In genomic region chr7:23336799-23337283, GRCh38 we compare ENCODE assay signal across 1 cellular context.
TF ChIP-seq lines count a peak whose summit lies in the region.

No MANE protein-coding gene starts in this region.

TF ChIP-seq in HepG2, 621 proteins besides CTCF, POLR2A, EP300 and RAD21 (continued from another document and continues in another):
- TF ChIP-seq HNF1B (CRISPR knock-in tag; IDR thresholded peaks at IDR 0.05) (no peak), ZNF614 (CRISPR knock-in tag; IDR thresholded peaks at IDR 0.05; ENCODE audit: borderline replicate concordance) (0 out of 2 replicates have a peak, but pooled peaks have one; percentile 16), KAT8 (CRISPR knock-in tag; IDR thresholded peaks at IDR 0.05) (peak; percentile 27; the same call in 1 of the 2 replicates), HOXA3 (CRISPR knock-in tag; IDR thresholded peaks at IDR 0.05) (peak; percentile 46; the same call in 1 of the 2 replicates), ZNF652 (CRISPR knock-in tag; IDR thresholded peaks at IDR 0.05; ENCODE audit: borderline replicate concordance, low read depth) (peak; percentile 53; the same call in 1 of the 2 replicates), KMT2B (CRISPR knock-in tag; IDR thresholded peaks at IDR 0.05) (no peak), SP1 (IDR thresholded peaks at IDR 0.05) (no peak), SP1 (CRISPR knock-in tag; IDR thresholded peaks at IDR 0.05) (no peak), ARID4A (CRISPR knock-in tag; IDR thresholded peaks at IDR 0.05; ENCODE audit: borderline replicate concordance) (peak; percentile 31; the same call in 1 of the 2 replicates), MED1 (CRISPR knock-in tag; IDR thresholded peaks at IDR 0.05) (peak; percentile 41; the same call in 1 of the 2 replicates), MATR3 (CRISPR knock-in tag; IDR thresholded peaks at IDR 0.05) (no peak), PAX8 (CRISPR knock-in tag; IDR thresholded peaks at IDR 0.05; ENCODE audit: borderline replicate concordance) (no peak), CREB1 (IDR thresholded peaks at IDR 0.05) (no peak), CREB1 (CRISPR knock-in tag; IDR thresholded peaks at IDR 0.05) (peak; percentile 60), NONO (IDR thresholded peaks at IDR 0.05) (no peak), NONO (CRISPR knock-in tag; conservative IDR thresholded peaks at IDR 0.05) (no peak), ZNF275 (CRISPR knock-in tag; IDR thresholded peaks at IDR 0.05; ENCODE audit: borderline replicate concordance) (no peak), ZBTB2 (CRISPR knock-in tag; IDR thresholded peaks at IDR 0.05; ENCODE audit: low read depth) (no peak), SP4 (CRISPR knock-in tag; IDR thresholded peaks at IDR 0.05) (no peak), ZNF251 (CRISPR knock-in tag; IDR thresholded peaks at IDR 0.05) (no peak), CBX5 (CRISPR knock-in tag; IDR thresholded peaks at IDR 0.05; ENCODE audit: borderline replicate concordance) (peak; percentile 32; the same call in 1 of the 2 replicates), FOSL2 (CRISPR knock-in tag; IDR thresholded peaks at IDR 0.05) (peak; percentile 68), SIX1 (CRISPR knock-in tag; IDR thresholded peaks at IDR 0.05; ENCODE audit: borderline replicate concordance) (peak; percentile 21; the same call in 1 of the 2 replicates), ZMYM3 (CRISPR knock-in tag; IDR thresholded peaks at IDR 0.05) (peak; percentile 74; the same call in 1 of the 2 replicates), RCOR2 (CRISPR knock-in tag; IDR thresholded peaks at IDR 0.05) (peak; percentile 78), ZNF354B (CRISPR knock-in tag; IDR thresholded peaks at IDR 0.05) (no peak), ZNF75D (CRISPR knock-in tag; IDR thresholded peaks at IDR 0.05; ENCODE audit: borderline replicate concordance) (no peak), CREM (IDR thresholded peaks at IDR 0.05) (peak; percentile 49; the same call in 1 of the 2 replicates), CREM (CRISPR knock-in tag; IDR thresholded peaks at IDR 0.05) (no peak), ZNF784 (CRISPR knock-in tag; IDR thresholded peaks at IDR 0.05; ENCODE audit: borderline replicate concordance) (no peak), NFIC (IDR thresholded peaks at IDR 0.05; ENCODE audit: low read length) (peak; percentile 86), SOX5 (CRISPR knock-in tag; IDR thresholded peaks at IDR 0.05; ENCODE audit: borderline replicate concordance) (peak; percentile 72; the same call in 1 of the 2 replicates), SIN3A (IDR thresholded peaks at IDR 0.05; ENCODE audit: borderline replicate concordance, low read depth, low read length) (no peak), ZMYM4 (CRISPR knock-in tag; IDR thresholded peaks at IDR 0.05) (peak; percentile 52; the same call in 1 of the 2 replicates), CEBPB (IDR thresholded peaks at IDR 0.05; ENCODE audit: borderline replicate concordance, low read depth, low read length) (peak; percentile 88), BRCA1 (CRISPR knock-in tag; IDR thresholded peaks at IDR 0.05) (no peak), ZBTB26 (CRISPR knock-in tag; IDR thresholded peaks at IDR 0.05; ENCODE audit: borderline replicate concordance) (no peak), TBX3 (IDR thresholded peaks at IDR 0.05; ENCODE audit: borderline replicate concordance) (no peak), ERF (CRISPR knock-in tag; IDR thresholded peaks at IDR 0.05) (0 out of 2 replicates have a peak, but pooled peaks have one; percentile 16), FOXJ3 (CRISPR knock-in tag; IDR thresholded peaks at IDR 0.05; ENCODE audit: borderline replicate concordance) (no peak; the same call in 1 of the 2 replicates), FOXA1 (IDR thresholded peaks at IDR 0.05) (no peak), FOXA1 (CRISPR knock-in tag; IDR thresholded peaks at IDR 0.05) (peak; percentile 20; the same call in 1 of the 2 replicates), HBP1 (CRISPR knock-in tag; IDR thresholded peaks at IDR 0.05; ENCODE audit: low read depth) (no peak), ZBTB7A (CRISPR knock-in tag; IDR thresholded peaks at IDR 0.05) (no peak), PAXIP1 (CRISPR knock-in tag; conservative IDR thresholded peaks at IDR 0.05) (peak; percentile 79), GMEB1 (CRISPR knock-in tag; IDR thresholded peaks at IDR 0.05; ENCODE audit: borderline replicate concordance) (no peak), ZNF777 (CRISPR knock-in tag; IDR thresholded peaks at IDR 0.05) (no peak), KAT2B (IDR thresholded peaks at IDR 0.05; ENCODE audit: borderline replicate concordance, low read depth, low read length) (no peak), RXRA (CRISPR knock-in tag; IDR thresholded peaks at IDR 0.05) (peak; percentile 20; the same call in 1 of the 2 replicates), FIP1L1 (IDR thresholded peaks at IDR 0.05; ENCODE audit: borderline replicate concordance, insufficient read depth, low read depth, low read length) (no peak), CAMTA2 (CRISPR knock-in tag; IDR thresholded peaks at IDR 0.05; ENCODE audit: borderline replicate concordance) (no peak)
